In the genomic region with DNA sequence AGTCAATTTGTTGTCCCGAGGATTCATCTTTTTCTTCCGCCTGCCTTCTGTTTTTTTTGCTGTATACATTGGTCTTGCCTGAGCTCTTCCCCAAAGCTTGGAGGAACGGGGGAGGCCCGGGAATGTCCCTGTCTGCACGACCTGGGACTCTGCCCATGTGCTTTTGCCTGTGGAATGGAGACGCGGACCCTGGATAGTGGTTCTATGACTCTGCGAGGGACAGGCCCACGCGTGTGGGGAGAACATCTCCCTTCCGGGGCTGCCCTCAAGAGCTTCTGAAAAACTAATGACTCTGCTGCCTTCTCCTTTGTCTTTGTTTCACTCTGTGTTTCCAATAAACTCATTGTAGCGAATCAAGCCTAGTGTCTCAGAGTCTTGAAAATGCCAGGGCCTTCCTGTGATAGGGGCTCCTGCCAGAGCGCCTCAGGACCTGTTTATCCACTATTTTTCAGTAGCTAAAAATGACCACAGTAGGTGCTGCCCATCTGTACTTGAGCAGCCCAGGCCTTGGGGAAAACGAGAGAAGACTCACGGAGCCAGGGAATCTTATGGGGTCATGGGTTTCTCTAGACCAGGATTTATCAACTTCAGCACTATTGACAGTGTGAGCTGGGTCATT, we compare ENCODE assay signal across 8 cellular contexts. TPM values are rescaled to one million over a fixed set of nuclear protein-coding genes. Genes with fewer than 3 reads are reported as not detected.
DNase-seq lines count a peak whose midpoint lies in the region; ATAC-seq and TF ChIP-seq lines count a peak whose summit lies in the region.

No MANE protein-coding gene starts in this region.

- H3K27ac ChIP-seq in duodenal mucosa (ENCODE audit: low read depth, low read length): no peak overlapping the region
- H3K27ac ChIP-seq in vagina: no peak overlapping the region

- H3K27me3 Mint-ChIP-seq in stimulated activated naive CD8-positive, alpha-beta T cell treated with anti-CD3 and anti-CD28 coated beads, Interleukin-15, Interleukin-2, amounts not matched to agents 100 ng/mL and 50 ng/mL, for 24 hours: peaks cover 59% of the 10 kb centered on the region
- peaks cover 21 to 74% (median 50%) of the 10 kb centered on the region in 5 donors for H3K27me3 Mint-ChIP-seq in naive thymus-derived CD8-positive, alpha-beta T cell

- no peaks in the 10 kb centered on the region for H3K36me3 Mint-ChIP-seq in stimulated activated naive CD8-positive, alpha-beta T cell treated with anti-CD3 and anti-CD28 coated beads, Interleukin-15, Interleukin-2, amounts not matched to agents 100 ng/mL and 50 ng/mL, for 24 hours (ENCODE audit: low read depth)
- no peaks in the 10 kb centered on the region for H3K36me3 Mint-ChIP-seq in naive thymus-derived CD8-positive, alpha-beta T cell

- intact Hi-C loops in vagina (cut with DNase I): no loop called here

- H3K4me3 ChIP-seq in duodenal mucosa (ENCODE audit: low read depth in 1 of 2, low read length in 2 of 2): peak overlapping the region; percentile 55 to 61
- H3K4me3 ChIP-seq in vagina: peak overlapping the region; percentile 37 to 48

- H3K4me3 Mint-ChIP-seq in stimulated activated naive CD8-positive, alpha-beta T cell treated with anti-CD3 and anti-CD28 coated beads, Interleukin-15, Interleukin-2, amounts not matched to agents 100 ng/mL and 50 ng/mL, for 24 hours: peak overlapping the region; percentile 43
- H3K4me3 Mint-ChIP-seq in naive thymus-derived CD8-positive, alpha-beta T cell: peak overlapping the region in 9 of 10 donors; percentile 2 to 72 (median 60)

- no peaks in the 10 kb centered on the region for H3K9me3 Mint-ChIP-seq in stimulated activated naive CD8-positive, alpha-beta T cell treated with anti-CD3 and anti-CD28 coated beads, Interleukin-15, Interleukin-2, amounts not matched to agents 100 ng/mL and 50 ng/mL, for 24 hours
- no peaks in the 10 kb centered on the region for H3K9me3 Mint-ChIP-seq in naive thymus-derived CD8-positive, alpha-beta T cell

- H3K27ac Mint-ChIP-seq in stimulated activated naive CD8-positive, alpha-beta T cell treated with anti-CD3 and anti-CD28 coated beads, Interleukin-15, Interleukin-2, amounts not matched to agents 100 ng/mL and 50 ng/mL, for 24 hours: no peak overlapping the region
- H3K27ac Mint-ChIP-seq in naive thymus-derived CD8-positive, alpha-beta T cell: peak overlapping the region in 2 of 10 donors; percentile 64 to 67

- no peak for TF ChIP-seq CTCF in vagina (IDR thresholded peaks at IDR 0.05)

- no peaks in the 10 kb centered on the region for H3K9me3 ChIP-seq in duodenal mucosa (ENCODE audit: control insufficient read depth in 1 of 2, low read length in 2 of 2)
- H3K9me3 ChIP-seq in vagina: no peaks in the 10 kb centered on the region

- H3K9ac ChIP-seq in duodenal mucosa (ENCODE audit: low read depth in 1 of 2, low read length in 2 of 2): no peak overlapping the region

- ATAC-seq in stimulated activated naive CD8-positive, alpha-beta T cell treated with anti-CD3 and anti-CD28 coated beads, Interleukin-15, Interleukin-2, amounts not matched to agents 100 U/mL and 50 U/mL, for 24 hours: no peak
- no peak for ATAC-seq in naive thymus-derived CD8-positive, alpha-beta T cell

- no peak for DNase-seq in stimulated activated naive CD8-positive, alpha-beta T cell treated with anti-CD3 and anti-CD28 coated beads, Interleukin-15, Interleukin-2, amounts not matched to agents 100 U/mL and 50 U/mL, for 24 hours
- no peak for DNase-seq in naive thymus-derived CD8-positive, alpha-beta T cell
- no peak for DNase-seq in vagina (ENCODE audit: extremely low spot score in 2 of 2)
- no peak for DNase-seq in NCI-H146 treated with DMSO at 0.1 percent for 48 hours (lab: John Stamatoyannopoulos, UW; ENCODE audit: unreplicated experiment)
- no peak for DNase-seq in amniotic stem cell (lab: John Stamatoyannopoulos, UW)
- DNase-seq in SIG-M5 treated with dmso at 0.1 percent for 504 hours (lab: John Stamatoyannopoulos, UW; ENCODE audit: unreplicated experiment): no peak

- H3K27me3 ChIP-seq in duodenal mucosa (ENCODE audit: control insufficient read depth in 1 of 2, insufficient read depth in 2 of 2, low read length in 2 of 2) (peaks cover 19 to 41% of the 10 kb centered on the region in 2 donors), vagina (no peaks in the 10 kb centered on the region)

- peaks cover 21% of the 10 kb centered on the region for H3K4me1 Mint-ChIP-seq in stimulated activated naive CD8-positive, alpha-beta T cell treated with anti-CD3 and anti-CD28 coated beads, Interleukin-15, Interleukin-2, amounts not matched to agents 100 ng/mL and 50 ng/mL, for 24 hours (ENCODE audit: low read depth)
- H3K4me1 Mint-ChIP-seq in naive thymus-derived CD8-positive, alpha-beta T cell: peaks cover 18 to 30% (median 26%) of the 10 kb centered on the region in 4 donors

- no peak for TF ChIP-seq POLR2A in vagina (IDR thresholded peaks at IDR 0.05)

- H3K36me3 ChIP-seq in duodenal mucosa (ENCODE audit: control insufficient read depth in 1 of 2, insufficient read depth in 2 of 2, low read length in 2 of 2): no peaks in the 10 kb centered on the region
- no peaks in the 10 kb centered on the region for H3K36me3 ChIP-seq in vagina

- POLR2A ChIA-PET in naive thymus-derived CD8-positive, alpha-beta T cell (lab: Charles Lee): no interaction called here

- H3K4me1 ChIP-seq in duodenal mucosa (ENCODE audit: control insufficient read depth in 1 of 2, insufficient read depth in 2 of 2, low read length in 2 of 2) (peaks cover 3 to 5% of the 10 kb centered on the region in 2 donors), vagina (peaks cover 11% of the 10 kb centered on the region)

RNA-seq across cellular contexts. Expression of a gene that starts 12.3 kb away (rescaled TPM):
- not detected for total RNA-seq in naive thymus-derived CD8-positive, alpha-beta T cell
- not detected for polyA plus RNA-seq in naive thymus-derived CD8-positive, alpha-beta T cell
- total RNA-seq in vagina: not detected

RNA-seq across cellular contexts. Expression of a gene that starts 17.6 kb away (rescaled TPM):
- total RNA-seq in naive thymus-derived CD8-positive, alpha-beta T cell: not detected
- not detected for polyA plus RNA-seq in naive thymus-derived CD8-positive, alpha-beta T cell
- not detected for total RNA-seq in vagina

RNA-seq across cellular contexts. Expression of a gene that starts 34.5 kb away (rescaled TPM):
- total RNA-seq in naive thymus-derived CD8-positive, alpha-beta T cell: not detected
- polyA plus RNA-seq in naive thymus-derived CD8-positive, alpha-beta T cell: not detected
- not detected for total RNA-seq in vagina

RNA-seq across cellular contexts. Expression of a gene that starts 58.4 kb away (rescaled TPM):
- total RNA-seq in naive thymus-derived CD8-positive, alpha-beta T cell: not detected
- not detected for polyA plus RNA-seq in naive thymus-derived CD8-positive, alpha-beta T cell
- not detected for total RNA-seq in vagina
